In the genomic region with DNA sequence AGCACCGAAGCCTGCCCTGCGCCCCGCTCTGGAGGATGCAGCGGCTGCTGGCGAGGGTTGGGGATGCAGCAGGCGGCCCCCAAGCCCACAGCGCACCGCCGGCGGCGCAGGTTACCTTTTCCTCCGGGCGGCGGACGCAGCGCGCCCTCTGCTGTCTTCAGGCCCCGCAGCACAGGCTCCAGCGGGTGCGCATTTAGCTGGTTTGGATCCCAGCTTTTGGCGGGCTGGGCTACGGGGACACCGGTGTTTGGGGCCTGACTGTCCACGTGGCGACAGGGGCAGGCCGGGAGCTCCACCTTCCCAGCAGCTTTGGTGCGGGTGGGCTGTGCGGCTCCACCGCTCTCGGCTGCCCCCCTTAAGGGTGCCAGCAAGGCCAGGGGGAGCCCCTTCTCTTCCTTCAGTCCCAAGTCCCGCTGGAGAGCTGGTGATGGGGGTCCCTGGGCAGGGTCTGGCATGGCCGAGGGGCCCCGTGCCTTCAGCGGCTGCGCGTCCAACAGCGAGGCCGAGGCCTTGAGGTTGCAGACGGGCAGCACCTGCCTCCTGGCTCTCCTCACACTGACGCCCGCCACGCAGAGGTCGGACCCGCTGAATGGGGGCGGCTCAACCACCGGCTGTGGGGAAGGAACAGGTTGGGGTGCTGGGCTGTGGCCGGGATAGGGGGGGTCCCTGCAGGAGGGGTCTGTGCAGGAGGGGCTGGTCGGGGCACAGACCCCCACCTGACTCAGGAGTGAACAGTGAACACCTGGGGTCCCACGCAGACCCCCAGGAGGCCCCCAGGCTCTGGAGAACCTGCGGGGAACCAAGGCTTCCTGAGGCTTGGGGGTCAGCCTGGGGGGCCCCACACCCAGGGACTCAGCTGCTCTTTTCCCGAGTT, we compare ENCODE assay signal across 1 cellular context.
TF ChIP-seq lines count a peak whose summit lies in the region.

No MANE protein-coding gene starts in this region.

TF ChIP-seq in HepG2, 621 proteins besides CTCF, POLR2A, EP300 and RAD21 (continues in another document):
- TF ChIP-seq SRSF9 (IDR thresholded peaks at IDR 0.05; ENCODE audit: borderline replicate concordance, insufficient read depth, low read depth, low read length, poor library complexity, severe bottlenecking): no peak
- 0 out of 2 replicates have a peak, but pooled peaks have one; percentile 45 for TF ChIP-seq ETV6 (CRISPR knock-in tag; conservative IDR thresholded peaks at IDR 0.05)
- TF ChIP-seq, protein P1, sequence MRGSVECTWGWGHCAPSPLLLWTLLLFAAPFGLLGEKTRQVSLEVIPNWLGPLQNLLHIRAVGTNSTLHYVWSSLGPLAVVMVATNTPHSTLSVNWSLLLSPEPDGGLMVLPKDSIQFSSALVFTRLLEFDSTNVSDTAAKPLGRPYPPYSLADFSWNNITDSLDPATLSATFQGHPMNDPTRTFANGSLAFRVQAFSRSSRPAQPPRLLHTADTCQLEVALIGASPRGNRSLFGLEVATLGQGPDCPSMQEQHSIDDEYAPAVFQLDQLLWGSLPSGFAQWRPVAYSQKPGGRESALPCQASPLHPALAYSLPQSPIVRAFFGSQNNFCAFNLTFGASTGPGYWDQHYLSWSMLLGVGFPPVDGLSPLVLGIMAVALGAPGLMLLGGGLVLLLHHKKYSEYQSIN (CRISPR knock-in tag; IDR thresholded peaks at IDR 0.05; ENCODE audit: borderline replicate concordance): no peak
- TF ChIP-seq YY1 (IDR thresholded peaks at IDR 0.05; ENCODE audit: insufficient read depth, insufficient replicate concordance, low read depth, low read length): peak; percentile 37
- TF ChIP-seq HNRNPL (IDR thresholded peaks at IDR 0.05; ENCODE audit: low read depth, low read length): no peak
- TF ChIP-seq, protein P2, sequence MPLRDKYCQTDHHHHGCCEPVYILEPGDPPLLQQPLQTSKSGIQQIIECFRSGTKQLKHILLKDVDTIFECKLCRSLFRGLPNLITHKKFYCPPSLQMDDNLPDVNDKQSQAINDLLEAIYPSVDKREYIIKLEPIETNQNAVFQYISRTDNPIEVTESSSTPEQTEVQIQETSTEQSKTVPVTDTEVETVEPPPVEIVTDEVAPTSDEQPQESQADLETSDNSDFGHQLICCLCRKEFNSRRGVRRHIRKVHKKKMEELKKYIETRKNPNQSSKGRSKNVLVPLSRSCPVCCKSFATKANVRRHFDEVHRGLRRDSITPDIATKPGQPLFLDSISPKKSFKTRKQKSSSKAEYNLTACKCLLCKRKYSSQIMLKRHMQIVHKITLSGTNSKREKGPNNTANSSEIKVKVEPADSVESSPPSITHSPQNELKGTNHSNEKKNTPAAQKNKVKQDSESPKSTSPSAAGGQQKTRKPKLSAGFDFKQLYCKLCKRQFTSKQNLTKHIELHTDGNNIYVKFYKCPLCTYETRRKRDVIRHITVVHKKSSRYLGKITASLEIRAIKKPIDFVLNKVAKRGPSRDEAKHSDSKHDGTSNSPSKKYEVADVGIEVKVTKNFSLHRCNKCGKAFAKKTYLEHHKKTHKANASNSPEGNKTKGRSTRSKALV (CRISPR knock-in tag; IDR thresholded peaks at IDR 0.05): peak; percentile 96
- TF ChIP-seq ARNT2 (CRISPR knock-in tag; IDR thresholded peaks at IDR 0.05; ENCODE audit: low read depth): peak; percentile 76
- TF ChIP-seq DMAP1 (CRISPR knock-in tag; IDR thresholded peaks at IDR 0.05): no peak
- TF ChIP-seq, protein P3, sequence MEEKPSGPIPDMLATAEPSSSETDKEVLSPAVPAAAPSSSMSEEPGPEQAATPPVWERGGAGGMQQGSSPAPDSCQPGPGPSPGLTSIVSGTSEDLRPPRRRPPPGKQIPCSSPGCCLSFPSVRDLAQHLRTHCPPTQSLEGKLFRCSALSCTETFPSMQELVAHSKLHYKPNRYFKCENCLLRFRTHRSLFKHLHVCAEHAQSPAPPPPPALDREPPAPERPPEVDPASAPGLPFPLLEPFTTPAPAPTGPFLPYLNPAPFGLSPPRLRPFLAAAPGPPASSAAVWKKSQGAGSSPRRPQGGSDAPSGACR (CRISPR knock-in tag; IDR thresholded peaks at IDR 0.05): no peak
- TF ChIP-seq ZBTB7B (CRISPR knock-in tag; IDR thresholded peaks at IDR 0.05): peak; percentile 68; the same call in 1 of the 2 replicates
- TF ChIP-seq ZNF75D (CRISPR knock-in tag; IDR thresholded peaks at IDR 0.05; ENCODE audit: borderline replicate concordance): no peak
- no peak for TF ChIP-seq ISL2 (CRISPR knock-in tag; IDR thresholded peaks at IDR 0.05)
- TF ChIP-seq ZNF382 (CRISPR knock-in tag; IDR thresholded peaks at IDR 0.05; ENCODE audit: borderline replicate concordance): no peak
- TF ChIP-seq NFKBIZ (CRISPR knock-in tag; IDR thresholded peaks at IDR 0.05): no peak
- no peak for TF ChIP-seq RBM39 (IDR thresholded peaks at IDR 0.05; ENCODE audit: low read depth, low read length, poor library complexity, severe bottlenecking)
- TF ChIP-seq ZBTB8A (CRISPR knock-in tag; IDR thresholded peaks at IDR 0.05; ENCODE audit: borderline replicate concordance, low read depth): no peak
- TF ChIP-seq TEAD3 (CRISPR knock-in tag; optimal IDR thresholded peaks at IDR 0.05; ENCODE audit: borderline replicate concordance): peak; percentile 9
- no peak for TF ChIP-seq PPARG (CRISPR knock-in tag; conservative IDR thresholded peaks at IDR 0.05)
- no peak for TF ChIP-seq ATRX (CRISPR knock-in tag; IDR thresholded peaks at IDR 0.05; ENCODE audit: borderline replicate concordance)
- TF ChIP-seq SMARCE1 (IDR thresholded peaks at IDR 0.05; ENCODE audit: borderline replicate concordance): no peak
- TF ChIP-seq ZNF768 (CRISPR knock-in tag; IDR thresholded peaks at IDR 0.05): 0 out of 2 replicates have a peak, but pooled peaks have one; percentile 30
- TF ChIP-seq KDM2A (CRISPR knock-in tag; IDR thresholded peaks at IDR 0.05; ENCODE audit: borderline replicate concordance, low read depth): peak; percentile 84
- no peak for TF ChIP-seq KAT2B (IDR thresholded peaks at IDR 0.05; ENCODE audit: borderline replicate concordance, low read depth, low read length)
- no peak for TF ChIP-seq ISX (CRISPR knock-in tag; conservative IDR thresholded peaks at IDR 0.05)
- TF ChIP-seq, protein P4, sequence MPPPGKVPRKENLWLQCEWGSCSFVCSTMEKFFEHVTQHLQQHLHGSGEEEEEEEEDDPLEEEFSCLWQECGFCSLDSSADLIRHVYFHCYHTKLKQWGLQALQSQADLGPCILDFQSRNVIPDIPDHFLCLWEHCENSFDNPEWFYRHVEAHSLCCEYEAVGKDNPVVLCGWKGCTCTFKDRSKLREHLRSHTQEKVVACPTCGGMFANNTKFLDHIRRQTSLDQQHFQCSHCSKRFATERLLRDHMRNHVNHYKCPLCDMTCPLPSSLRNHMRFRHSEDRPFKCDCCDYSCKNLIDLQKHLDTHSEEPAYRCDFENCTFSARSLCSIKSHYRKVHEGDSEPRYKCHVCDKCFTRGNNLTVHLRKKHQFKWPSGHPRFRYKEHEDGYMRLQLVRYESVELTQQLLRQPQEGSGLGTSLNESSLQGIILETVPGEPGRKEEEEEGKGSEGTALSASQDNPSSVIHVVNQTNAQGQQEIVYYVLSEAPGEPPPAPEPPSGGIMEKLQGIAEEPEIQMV (CRISPR knock-in tag; IDR thresholded peaks at IDR 0.05; ENCODE audit: low read depth): no peak
- TF ChIP-seq, protein P5, sequence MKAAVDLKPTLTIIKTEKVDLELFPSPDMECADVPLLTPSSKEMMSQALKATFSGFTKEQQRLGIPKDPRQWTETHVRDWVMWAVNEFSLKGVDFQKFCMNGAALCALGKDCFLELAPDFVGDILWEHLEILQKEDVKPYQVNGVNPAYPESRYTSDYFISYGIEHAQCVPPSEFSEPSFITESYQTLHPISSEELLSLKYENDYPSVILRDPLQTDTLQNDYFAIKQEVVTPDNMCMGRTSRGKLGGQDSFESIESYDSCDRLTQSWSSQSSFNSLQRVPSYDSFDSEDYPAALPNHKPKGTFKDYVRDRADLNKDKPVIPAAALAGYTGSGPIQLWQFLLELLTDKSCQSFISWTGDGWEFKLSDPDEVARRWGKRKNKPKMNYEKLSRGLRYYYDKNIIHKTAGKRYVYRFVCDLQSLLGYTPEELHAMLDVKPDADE (CRISPR knock-in tag; IDR thresholded peaks at IDR 0.05): no peak
- 0 out of 2 replicates have a peak, but pooled peaks have one; percentile 29 for TF ChIP-seq RNF2 (conservative IDR thresholded peaks at IDR 0.05; ENCODE audit: low read depth)
- TF ChIP-seq KLF11 (CRISPR knock-in tag; IDR thresholded peaks at IDR 0.05): no peak
- TF ChIP-seq BRCA1 (CRISPR knock-in tag; IDR thresholded peaks at IDR 0.05): no peak
- TF ChIP-seq NFKB2 (CRISPR knock-in tag; IDR thresholded peaks at IDR 0.05; ENCODE audit: borderline replicate concordance): peak; percentile 41; the same call in 1 of the 2 replicates
- TF ChIP-seq AHR (CRISPR knock-in tag; IDR thresholded peaks at IDR 0.05): no peak
- peak; percentile 32; the same call in 1 of the 2 replicates for TF ChIP-seq SPEN (CRISPR knock-in tag; IDR thresholded peaks at IDR 0.05; ENCODE audit: low read depth)
- TF ChIP-seq DNMT1 (CRISPR knock-in tag; IDR thresholded peaks at IDR 0.05): 0 out of 2 replicates have a peak, but pooled peaks have one; percentile 45
- 0 out of 2 replicates have a peak, but pooled peaks have one; percentile 18 for TF ChIP-seq FOXA3 (CRISPR knock-in tag; IDR thresholded peaks at IDR 0.05)
- TF ChIP-seq, protein P6, sequence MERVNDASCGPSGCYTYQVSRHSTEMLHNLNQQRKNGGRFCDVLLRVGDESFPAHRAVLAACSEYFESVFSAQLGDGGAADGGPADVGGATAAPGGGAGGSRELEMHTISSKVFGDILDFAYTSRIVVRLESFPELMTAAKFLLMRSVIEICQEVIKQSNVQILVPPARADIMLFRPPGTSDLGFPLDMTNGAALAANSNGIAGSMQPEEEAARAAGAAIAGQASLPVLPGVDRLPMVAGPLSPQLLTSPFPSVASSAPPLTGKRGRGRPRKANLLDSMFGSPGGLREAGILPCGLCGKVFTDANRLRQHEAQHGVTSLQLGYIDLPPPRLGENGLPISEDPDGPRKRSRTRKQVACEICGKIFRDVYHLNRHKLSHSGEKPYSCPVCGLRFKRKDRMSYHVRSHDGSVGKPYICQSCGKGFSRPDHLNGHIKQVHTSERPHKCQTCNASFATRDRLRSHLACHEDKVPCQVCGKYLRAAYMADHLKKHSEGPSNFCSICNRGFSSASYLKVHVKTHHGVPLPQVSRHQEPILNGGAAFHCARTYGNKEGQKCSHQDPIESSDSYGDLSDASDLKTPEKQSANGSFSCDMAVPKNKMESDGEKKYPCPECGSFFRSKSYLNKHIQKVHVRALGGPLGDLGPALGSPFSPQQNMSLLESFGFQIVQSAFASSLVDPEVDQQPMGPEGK (CRISPR knock-in tag; IDR thresholded peaks at IDR 0.05): peak; percentile 83
- TF ChIP-seq BORCS8-MEF2B (CRISPR knock-in tag; IDR thresholded peaks at IDR 0.05): 0 out of 2 replicates have a peak, but pooled peaks have one; percentile 30
- no peak for TF ChIP-seq STAT5B (CRISPR knock-in tag; IDR thresholded peaks at IDR 0.05)
- no peak for TF ChIP-seq ZNF292 (CRISPR knock-in tag; IDR thresholded peaks at IDR 0.05; ENCODE audit: borderline replicate concordance, low read depth)
- TF ChIP-seq MAFK (conservative IDR thresholded peaks at IDR 0.05 in 1 of 2, IDR thresholded peaks at IDR 0.05 in 1 of 2; ENCODE audit: low read length in 2 of 2): no peak
- no peak for TF ChIP-seq MAZ (IDR thresholded peaks at IDR 0.05; ENCODE audit: borderline replicate concordance, low read depth, low read length)
- 0 out of 2 replicates have a peak, but pooled peaks have one; percentile 53 for TF ChIP-seq MAZ (CRISPR knock-in tag; IDR thresholded peaks at IDR 0.05; ENCODE audit: low read depth)
- TF ChIP-seq KDM1A (CRISPR knock-in tag; IDR thresholded peaks at IDR 0.05): no peak
- no peak for TF ChIP-seq ZNF274 (CRISPR knock-in tag; IDR thresholded peaks at IDR 0.05)
- TF ChIP-seq ZNF563 (CRISPR knock-in tag; IDR thresholded peaks at IDR 0.05): peak; percentile 26; the same call in 1 of the 2 replicates
- TF ChIP-seq, protein P7, sequence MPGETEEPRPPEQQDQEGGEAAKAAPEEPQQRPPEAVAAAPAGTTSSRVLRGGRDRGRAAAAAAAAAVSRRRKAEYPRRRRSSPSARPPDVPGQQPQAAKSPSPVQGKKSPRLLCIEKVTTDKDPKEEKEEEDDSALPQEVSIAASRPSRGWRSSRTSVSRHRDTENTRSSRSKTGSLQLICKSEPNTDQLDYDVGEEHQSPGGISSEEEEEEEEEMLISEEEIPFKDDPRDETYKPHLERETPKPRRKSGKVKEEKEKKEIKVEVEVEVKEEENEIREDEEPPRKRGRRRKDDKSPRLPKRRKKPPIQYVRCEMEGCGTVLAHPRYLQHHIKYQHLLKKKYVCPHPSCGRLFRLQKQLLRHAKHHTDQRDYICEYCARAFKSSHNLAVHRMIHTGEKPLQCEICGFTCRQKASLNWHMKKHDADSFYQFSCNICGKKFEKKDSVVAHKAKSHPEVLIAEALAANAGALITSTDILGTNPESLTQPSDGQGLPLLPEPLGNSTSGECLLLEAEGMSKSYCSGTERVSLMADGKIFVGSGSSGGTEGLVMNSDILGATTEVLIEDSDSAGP (CRISPR knock-in tag; IDR thresholded peaks at IDR 0.05; ENCODE audit: borderline replicate concordance): peak; percentile 31; the same call in 1 of the 2 replicates
- no peak for TF ChIP-seq HDAC2 (CRISPR knock-in tag; IDR thresholded peaks at IDR 0.05)
- no peak; the same call in 1 of the 2 replicates for TF ChIP-seq ATF7-NPFF (CRISPR knock-in tag; IDR thresholded peaks at IDR 0.05; ENCODE audit: low read depth)
- TF ChIP-seq ZMAT3 (CRISPR knock-in tag; conservative IDR thresholded peaks at IDR 0.05): no peak
- peak; percentile 23; the same call in 1 of the 2 replicates for TF ChIP-seq SALL1 (CRISPR knock-in tag; IDR thresholded peaks at IDR 0.05)
- TF ChIP-seq, protein P8, sequence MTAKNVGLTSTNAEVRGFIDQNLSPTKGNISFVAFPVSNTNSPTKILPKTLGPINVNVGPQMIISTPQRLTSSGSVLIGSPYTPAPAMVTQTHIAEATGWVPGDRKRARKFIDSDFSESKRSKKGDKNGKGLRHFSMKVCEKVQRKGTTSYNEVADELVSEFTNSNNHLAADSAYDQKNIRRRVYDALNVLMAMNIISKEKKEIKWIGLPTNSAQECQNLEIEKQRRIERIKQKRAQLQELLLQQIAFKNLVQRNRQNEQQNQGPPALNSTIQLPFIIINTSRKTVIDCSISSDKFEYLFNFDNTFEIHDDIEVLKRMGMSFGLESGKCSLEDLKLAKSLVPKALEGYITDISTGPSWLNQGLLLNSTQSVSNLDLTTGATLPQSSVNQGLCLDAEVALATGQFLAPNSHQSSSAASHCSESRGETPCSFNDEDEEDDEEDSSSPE (CRISPR knock-in tag; IDR thresholded peaks at IDR 0.05): peak; percentile 31; the same call in 1 of the 2 replicates
- TF ChIP-seq, protein P9, sequence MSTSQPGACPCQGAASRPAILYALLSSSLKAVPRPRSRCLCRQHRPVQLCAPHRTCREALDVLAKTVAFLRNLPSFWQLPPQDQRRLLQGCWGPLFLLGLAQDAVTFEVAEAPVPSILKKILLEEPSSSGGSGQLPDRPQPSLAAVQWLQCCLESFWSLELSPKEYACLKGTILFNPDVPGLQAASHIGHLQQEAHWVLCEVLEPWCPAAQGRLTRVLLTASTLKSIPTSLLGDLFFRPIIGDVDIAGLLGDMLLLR (CRISPR knock-in tag; IDR thresholded peaks at IDR 0.05): no peak
- TF ChIP-seq MED1 (CRISPR knock-in tag; IDR thresholded peaks at IDR 0.05): no peak
